ENCODE assay signal across 8 cellular contexts in the genomic region with DNA sequence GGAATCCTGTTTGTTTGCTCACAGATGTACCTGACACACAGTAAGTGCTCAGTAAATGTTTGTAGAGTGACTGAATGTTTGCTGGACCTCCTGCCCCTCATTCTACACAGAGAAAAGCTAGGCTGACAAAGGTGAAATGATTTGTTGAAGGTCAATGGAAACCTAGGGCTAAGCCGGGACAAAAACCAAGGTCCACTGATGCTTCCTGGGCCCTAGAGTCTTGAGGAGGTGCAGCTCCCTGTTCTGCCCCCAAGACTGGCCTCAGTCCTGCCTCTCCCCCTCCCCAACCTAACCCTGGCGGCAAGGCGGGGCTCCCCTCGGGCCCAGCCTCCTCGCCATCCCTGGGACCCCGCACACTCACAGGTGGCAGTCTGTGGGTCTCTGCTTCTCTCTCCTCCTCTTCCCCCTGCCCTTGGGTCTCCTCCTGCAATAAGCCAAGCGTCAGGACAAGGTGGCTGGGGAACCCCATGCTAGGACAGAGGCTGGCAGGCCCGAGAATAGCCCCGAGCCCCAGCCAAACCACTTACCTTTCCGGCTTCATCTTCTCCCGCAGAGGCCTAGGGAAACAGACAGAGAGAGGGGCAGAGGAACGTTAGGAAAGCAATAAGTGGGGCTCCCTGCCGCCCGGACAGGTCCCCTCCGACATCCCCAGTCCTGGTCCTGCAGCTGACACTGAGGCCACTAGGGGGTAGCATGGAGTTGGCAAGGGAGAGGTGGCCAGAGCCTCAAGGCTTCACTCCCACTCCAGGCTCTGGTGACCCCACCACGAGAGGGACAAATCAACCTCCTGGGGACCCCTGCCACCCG. TPM values are rescaled to one million over a fixed set of nuclear protein-coding genes. Genes with fewer than 3 reads are reported as not detected.
DNase-seq lines count a peak whose midpoint lies in the region; TF ChIP-seq lines count a peak whose summit lies in the region.

No MANE protein-coding gene starts in this region.

- no peak overlapping the region for H2AFZ ChIP-seq in mesenchymal stem cell (ENCODE audit: low read depth, low read length)

- peak overlapping the region in 1 of 2 experiments; percentile 21 for H3K4ac ChIP-seq in mesenchymal stem cell (ENCODE audit: low read depth in 1 of 2, low read length in 2 of 2)

- H4K8ac ChIP-seq in mesenchymal stem cell (ENCODE audit: low read length), result peak overlapping the region; percentile 19

- H2BK12ac ChIP-seq in mesenchymal stem cell (ENCODE audit: low read length in 2 of 2), result peak overlapping the region in 1 of 2 experiments; percentile 73

- H4K91ac ChIP-seq in mesenchymal stem cell (ENCODE audit: low read length), result peak overlapping the region; percentile 47

- no peaks in the 10 kb centered on the region for H3K9me3 Mint-ChIP-seq in CD8-positive, alpha-beta memory T cell
- H3K9me3 Mint-ChIP-seq in activated CD4-positive, alpha-beta memory T cell treated with anti-CD3 and anti-CD28 coated beads for 36 hours, result no peaks in the 10 kb centered on the region

- peaks cover 31% of the 10 kb centered on the region for H3K4me1 ChIP-seq in CD8-positive, alpha-beta memory T cell (ENCODE audit: insufficient read depth, low read length)
- H3K4me1 ChIP-seq in mesenchymal stem cell (ENCODE audit: control insufficient read depth, insufficient read depth, low read depth, low read length), result peaks cover 23% of the 10 kb centered on the region

- H3K23ac ChIP-seq in mesenchymal stem cell (ENCODE audit: low read length in 2 of 2), result no peak overlapping the region

- no peaks in the 10 kb centered on the region for H3K36me3 Mint-ChIP-seq in CD8-positive, alpha-beta memory T cell
- no peaks in the 10 kb centered on the region for H3K36me3 Mint-ChIP-seq in activated CD4-positive, alpha-beta memory T cell treated with anti-CD3 and anti-CD28 coated beads for 36 hours

- no peak overlapping the region for H3K4me3 ChIP-seq in CD8-positive, alpha-beta memory T cell (ENCODE audit: low read length)
- H3K4me3 ChIP-seq in HFF-Myc (replicated peaks; ENCODE audit: low read depth, low read length) (no peak overlapping the region), dorsolateral prefrontal cortex (peak overlapping the region in 20 of 59 donors; percentile 0 to 40 (median 18)), mesenchymal stem cell (ENCODE audit: insufficient read depth in 1 of 2, low read depth in 1 of 2, low read length in 2 of 2) (no peak overlapping the region)

- H2BK15ac ChIP-seq in mesenchymal stem cell (ENCODE audit: low read depth, poor library complexity, severe bottlenecking), result no peak overlapping the region

- POLR2A ChIA-PET in CD8-positive, alpha-beta memory T cell (lab: Charles Lee), result no interaction called here
- POLR2A ChIA-PET in activated CD4-positive, alpha-beta memory T cell treated with anti-CD3 and anti-CD28 coated beads for 36 hours (lab: Charles Lee), result no interaction called here

- H3K4me3 Mint-ChIP-seq in CD8-positive, alpha-beta memory T cell, result peak overlapping the region in 5 of 7 donors; percentile 33 to 72 (median 49)
- H3K4me3 Mint-ChIP-seq in activated CD4-positive, alpha-beta memory T cell treated with anti-CD3 and anti-CD28 coated beads for 36 hours, result no peak overlapping the region

- peak overlapping the region in 1 of 2 experiments; percentile 41 for H3K18ac ChIP-seq in mesenchymal stem cell (ENCODE audit: low read depth in 1 of 2, low read length in 2 of 2)

- H3K79me1 ChIP-seq in mesenchymal stem cell (replicated peaks; ENCODE audit: low read length, poor library complexity, severe bottlenecking), result peaks cover 3% of the 10 kb centered on the region

- peak; percentile 55 to 81 (median 60) for DNase-seq in CD8-positive, alpha-beta memory T cell
- DNase-seq in HFF-Myc (ENCODE audit: extremely low read depth, low read depth), result no peak
- peak; percentile 38 for DNase-seq in NCI-H748 treated with DMSO at 0.1 percent for 48 hours (lab: John Stamatoyannopoulos, UW)
- DNase-seq in activated CD4-positive, alpha-beta memory T cell treated with anti-CD3 and anti-CD28 coated beads for 36 hours, result peak; percentile 84
- DNase-seq in dorsolateral prefrontal cortex, result peak in 9 of 10 donors; percentile 63 to 82 (median 73)
- peak; percentile 73 for DNase-seq in mesenchymal stem cell
- DNase-seq in stimulated activated CD8-positive, alpha-beta memory T cell treated with anti-CD3 and anti-CD28 coated beads, Interleukin-15, amount 100 ng/mL, for 48 hours (ENCODE audit: low read depth in 2 of 2), result peak; percentile 53 to 61
- no peak for DNase-seq in GF-D8 (lab: John Stamatoyannopoulos, UW)

- H3K4me1 Mint-ChIP-seq in CD8-positive, alpha-beta memory T cell, result peaks cover 21 to 30% (median 27%) of the 10 kb centered on the region in 3 donors
- peaks cover 25% of the 10 kb centered on the region for H3K4me1 Mint-ChIP-seq in activated CD4-positive, alpha-beta memory T cell treated with anti-CD3 and anti-CD28 coated beads for 36 hours (ENCODE audit: low read depth)

- H3K4me2 ChIP-seq in mesenchymal stem cell (ENCODE audit: low read length, poor library complexity, severe bottlenecking), result no peak overlapping the region

- peak overlapping the region; percentile 4 for H2BK5ac ChIP-seq in mesenchymal stem cell (ENCODE audit: low read depth, low read length, poor library complexity, severe bottlenecking)

- H3K27ac Mint-ChIP-seq in CD8-positive, alpha-beta memory T cell, result peak overlapping the region in 6 of 8 donors; percentile 61 to 85 (median 73)
- no peak overlapping the region for H3K27ac Mint-ChIP-seq in activated CD4-positive, alpha-beta memory T cell treated with anti-CD3 and anti-CD28 coated beads for 36 hours

- H3K27me3 ChIP-seq in CD8-positive, alpha-beta memory T cell (ENCODE audit: insufficient read depth, low read length, poor library complexity, severe bottlenecking), result no peaks in the 10 kb centered on the region
- H3K27me3 ChIP-seq in dorsolateral prefrontal cortex (peaks cover 0 to 7% (median 0%) of the 10 kb centered on the region in 45 donors), mesenchymal stem cell (ENCODE audit: control insufficient read depth in 1 of 2, insufficient read depth in 1 of 2, low read length in 2 of 2) (no peaks in the 10 kb centered on the region)

- CTCF ChIA-PET in CD8-positive, alpha-beta memory T cell (lab: Charles Lee), result interaction anchor here (0.9 to 3.3 kb wide), 15 partner anchors 8 to 174 kb away, joined by 3 to 19 read pairs (median 5); a partner anchor contains a TSS
- CTCF ChIA-PET in activated CD4-positive, alpha-beta memory T cell treated with anti-CD3 and anti-CD28 coated beads for 36 hours (lab: Charles Lee), result interaction anchor here (0.5 to 4.9 kb wide), 38 partner anchors 8 to 420 kb away, joined by 3 to 71 read pairs (median 4); a partner anchor contains a TSS

- peak overlapping the region; percentile 18 for H2AK5ac ChIP-seq in mesenchymal stem cell (ENCODE audit: low read length, severe bottlenecking)

- intact Hi-C loops in activated CD4-positive, alpha-beta memory T cell treated with anti-CD3 and anti-CD28 coated beads for 36 hours (cut with micrococcal nuclease), result loop anchor here (1.0 to 5.0 kb wide), 3 partner anchors 56 to 356 kb away; a partner anchor contains a TSS
- intact Hi-C loops in dorsolateral prefrontal cortex (cut with DNase I), result loop anchor here (2.0 to 5.0 kb wide), 3 partner anchors 56 to 143 kb away; a partner anchor contains a TSS

- peaks cover 2 to 6% of the 10 kb centered on the region in 2 donors for H3K27me3 Mint-ChIP-seq in CD8-positive, alpha-beta memory T cell
- no peaks in the 10 kb centered on the region for H3K27me3 Mint-ChIP-seq in activated CD4-positive, alpha-beta memory T cell treated with anti-CD3 and anti-CD28 coated beads for 36 hours

- H3K14ac ChIP-seq in mesenchymal stem cell (ENCODE audit: low read length in 2 of 2), result no peak overlapping the region

- peak overlapping the region; percentile 57 for H3K9ac ChIP-seq in mesenchymal stem cell (ENCODE audit: low read length)

- H3K36me3 ChIP-seq in CD8-positive, alpha-beta memory T cell (ENCODE audit: insufficient read depth, low read length), result no peaks in the 10 kb centered on the region
- peaks cover 17 to 24% of the 10 kb centered on the region in 2 experiments for H3K36me3 ChIP-seq in mesenchymal stem cell (ENCODE audit: control insufficient read depth in 1 of 2, insufficient read depth in 2 of 2, low read depth in 1 of 2, low read length in 2 of 2)

- WGBS in mesenchymal stem cell, result 62% methylated on average over 17 of the region's 17 CpGs

- no peak overlapping the region for H2BK120ac ChIP-seq in mesenchymal stem cell (ENCODE audit: low read depth, low read length)

- TF ChIP-seq CTCF in HFF-Myc (IDR thresholded peaks at IDR 0.05; ENCODE audit: low read depth, low read length, missing control alignments), result peak; percentile 95
- TF ChIP-seq CTCF in dorsolateral prefrontal cortex (IDR thresholded peaks at IDR 0.05 in 54 of 56, conservative IDR thresholded peaks at IDR 0.05 in 2 of 56; ENCODE audit: low read depth in 1 of 56, partially characterized antibody in 56 of 56), result peak; percentile 53 to 95 (median 91)

- no peak overlapping the region for H3K27ac ChIP-seq in CD8-positive, alpha-beta memory T cell (ENCODE audit: low read depth, low read length)
- H3K27ac ChIP-seq in dorsolateral prefrontal cortex (peak overlapping the region in 33 of 59 donors; percentile 0 to 76 (median 50)), mesenchymal stem cell (ENCODE audit: low read length, poor library complexity, severe bottlenecking) (no peak overlapping the region)

- no peaks in the 10 kb centered on the region for H3K9me3 ChIP-seq in CD8-positive, alpha-beta memory T cell (ENCODE audit: low read length)
- H3K9me3 ChIP-seq in mesenchymal stem cell (ENCODE audit: control insufficient read depth, low read length), result no peaks in the 10 kb centered on the region

RNA-seq across cellular contexts. Expression of a gene that starts 9.3 kb away (rescaled TPM):
- total RNA-seq in CD8-positive, alpha-beta memory T cell, result under 1 TPM in 1 of 2 experiments, not detected in 1; 0.29 TPM
- not detected for polyA plus RNA-seq in CD8-positive, alpha-beta memory T cell
- under 1 TPM in 1 of 2 experiments, not detected in 1; 0.10 TPM for total RNA-seq in activated CD4-positive, alpha-beta memory T cell treated with anti-CD3 and anti-CD28 coated beads for 36 hours
- 10 to 100 TPM in 1 of 120 experiments, 1 to 10 TPM in 119; 1.3 to 14.5 (median 3.0) TPM for total RNA-seq in dorsolateral prefrontal cortex
- 6.4 TPM for polyA plus RNA-seq in mesenchymal stem cell (2013, experiment 1 of 2)
- 6.8 TPM for polyA plus RNA-seq in mesenchymal stem cell (2013, experiment 2 of 2)

RNA-seq across cellular contexts. Expression of a gene that starts 23.0 kb away (rescaled TPM):
- 1 to 10 TPM; 4.8 to 5.0 TPM for total RNA-seq in CD8-positive, alpha-beta memory T cell
- not detected for polyA plus RNA-seq in CD8-positive, alpha-beta memory T cell
- 1 to 10 TPM; 4.2 to 4.9 TPM for total RNA-seq in activated CD4-positive, alpha-beta memory T cell treated with anti-CD3 and anti-CD28 coated beads for 36 hours
- total RNA-seq in dorsolateral prefrontal cortex, result 10 to 100 TPM; 35.6 to 99.8 (median 63.6) TPM
- 0.41 TPM for polyA plus RNA-seq in mesenchymal stem cell (2013, experiment 1 of 2)
- 0.52 TPM for polyA plus RNA-seq in mesenchymal stem cell (2013, experiment 2 of 2)

RNA-seq across cellular contexts. Expression of a gene that starts 56.7 kb away (rescaled TPM):
- total RNA-seq in CD8-positive, alpha-beta memory T cell, result 10 to 100 TPM; 57.4 to 66.7 TPM
- 28.3 TPM for polyA plus RNA-seq in CD8-positive, alpha-beta memory T cell
- total RNA-seq in activated CD4-positive, alpha-beta memory T cell treated with anti-CD3 and anti-CD28 coated beads for 36 hours, result 10 to 100 TPM; 61.9 to 62.6 TPM
- total RNA-seq in dorsolateral prefrontal cortex, result 10 to 100 TPM; 25.4 to 55.5 (median 38.0) TPM
- 35.8 TPM for polyA plus RNA-seq in mesenchymal stem cell (2013, experiment 1 of 2)
- polyA plus RNA-seq in mesenchymal stem cell (2013, experiment 2 of 2), result 30.3 TPM

Comparison
In these comparisons a context has a peak if more than half of its experiments do, and no peak if none do; other contexts are left out.
1. DNase-seq: peak in CD8-positive, alpha-beta memory T cell (5 of 5), NCI-H748 treated with DMSO at 0.1 percent for 48 hours (single experiment), activated CD4-positive, alpha-beta memory T cell treated with anti-CD3 and anti-CD28 coated beads for 36 hours (single experiment), dorsolateral prefrontal cortex (9 of 10), mesenchymal stem cell (single experiment) and stimulated activated CD8-positive, alpha-beta memory T cell treated with anti-CD3 and anti-CD28 coated beads, Interleukin-15, amount 100 ng/mL, for 48 hours (2 of 2); none in HFF-Myc (single experiment) and GF-D8 (single experiment).
2. H3K27ac ChIP-seq: peak in dorsolateral prefrontal cortex (33 of 59); none in CD8-positive, alpha-beta memory T cell (single experiment) and mesenchymal stem cell (single experiment).
3. RNA of a gene that starts 23.0 kb away (total RNA-seq): 35.6 to 99.8 TPM in dorsolateral prefrontal cortex; 4.8 to 5.0 TPM in CD8-positive, alpha-beta memory T cell and 4.2 to 4.9 TPM in activated CD4-positive, alpha-beta memory T cell treated with anti-CD3 and anti-CD28 coated beads for 36 hours; every median in the first group is over 4 times any median in the second.